8 cellular contexts compared by ENCODE assay signal in genomic region chr12:117671734-117672133, GRCh38.
DNase-seq lines count a peak whose midpoint lies in the region; ATAC-seq, FAIRE-seq and TF ChIP-seq lines count a peak whose summit lies in the region.

No MANE protein-coding gene starts in this region.

- H3K27ac ChIP-seq in OCI-LY3 (ENCODE audit: low read length) (no peak overlapping the region), hepatocyte (no peak overlapping the region)

- H3K9me3 ChIP-seq in OCI-LY3 (ENCODE audit: insufficient read depth, low read length) = no peaks in the 10 kb centered on the region
- no peaks in the 10 kb centered on the region for H3K9me3 ChIP-seq in hepatocyte (ENCODE audit: low read depth)

- DNase-seq in AG09319 (ENCODE audit: extremely low read depth, low read depth) = no peak
- DNase-seq in GM12891 (ENCODE audit: insufficient read length, low spot score) = peak; percentile 17
- DNase-seq in hepatocyte (ENCODE audit: low spot score) = peak; percentile 41
- no peak for DNase-seq in activated CD4-positive, CD25-positive, alpha-beta regulatory T cell (lab: John Stamatoyannopoulos, UW)
- no peak for DNase-seq in HCEC 1CT

- H4K20me1 ChIP-seq in OCI-LY3 (ENCODE audit: insufficient read depth, low read length) = no peaks in the 10 kb centered on the region
- H4K20me1 ChIP-seq in hepatocyte (ENCODE audit: insufficient read depth, poor library complexity, severe bottlenecking) = no peaks in the 10 kb centered on the region

- 28% methylated on average over 6 of the region's 8 CpGs for WGBS in hepatocyte (ENCODE audit: low lambda C conversion rate, missing lambda C conversion rate)

- H3K9me2 ChIP-seq in hepatocyte (replicated peaks; ENCODE audit: insufficient read depth) = no peaks in the 10 kb centered on the region

- no peak for FAIRE-seq in GM12891 (lab: Jason Lieb, UNC)

- no peak overlapping the region for H2AFZ ChIP-seq in OCI-LY3 (ENCODE audit: low read depth, low read length)
- no peak overlapping the region for H2AFZ ChIP-seq in hepatocyte

- peaks cover 22% of the 10 kb centered on the region for H3K27me3 ChIP-seq in OCI-LY3 (ENCODE audit: low read depth, low read length)
- peaks cover 10% of the 10 kb centered on the region for H3K27me3 ChIP-seq in hepatocyte

- H3K79me2 ChIP-seq in OCI-LY3 (ENCODE audit: low read length) = no peaks in the 10 kb centered on the region
- H3K79me2 ChIP-seq in hepatocyte = no peaks in the 10 kb centered on the region

- TF ChIP-seq CTCF in AG09319 (IDR thresholded peaks at IDR 0.05; ENCODE audit: low read depth, low read length) (peak; percentile 50), OCI-LY3 (IDR thresholded peaks at IDR 0.05; ENCODE audit: low read depth, low read length) (peak; percentile 76), hepatocyte (IDR thresholded peaks at IDR 0.05; ENCODE audit: poor library complexity) (peak; percentile 53)

- no peak for TF ChIP-seq POLR2A in GM12891 (IDR thresholded peaks at IDR 0.05; ENCODE audit: low read depth, low read length)

- H3K4me1 ChIP-seq in OCI-LY3 (ENCODE audit: low read length) (no peaks in the 10 kb centered on the region), hepatocyte (ENCODE audit: insufficient read depth) (no peaks in the 10 kb centered on the region)

- H3K36me3 ChIP-seq in OCI-LY3 (replicated peaks; ENCODE audit: low read depth, low read length) = no peaks in the 10 kb centered on the region
- no peaks in the 10 kb centered on the region for H3K36me3 ChIP-seq in hepatocyte (replicated peaks; ENCODE audit: insufficient read depth, low read depth)

- H3K4me3 ChIP-seq in OCI-LY3 (ENCODE audit: low read length) (no peak overlapping the region), hepatocyte (no peak overlapping the region)

- no peak for ATAC-seq in HG02759 (IDR thresholded peaks at IDR 0.05; ENCODE audit: unreplicated experiment)
- no peak for ATAC-seq in GM21526 (IDR thresholded peaks at IDR 0.05; ENCODE audit: low FRiP score, unreplicated experiment)

- no peak overlapping the region for H3K4me2 ChIP-seq in OCI-LY3 (ENCODE audit: low read length)
- H3K4me2 ChIP-seq in hepatocyte = no peak overlapping the region

- no peak overlapping the region for H3K9ac ChIP-seq in OCI-LY3 (ENCODE audit: low read length)

TF ChIP-seq in GM12891, 5 proteins besides CTCF, POLR2A, EP300 and RAD21:
- TF ChIP-seq TAF1 (IDR thresholded peaks at IDR 0.05; ENCODE audit: low read depth, low read length) = no peak
- no peak for TF ChIP-seq SPI1 (IDR thresholded peaks at IDR 0.05; ENCODE audit: low read depth, low read length)
- no peak for TF ChIP-seq POU2F2 (IDR thresholded peaks at IDR 0.05; ENCODE audit: low read depth, low read length)

Comparison
In these comparisons a context has a peak if more than half of its experiments do, and no peak if none do; other contexts are left out.
1. DNase-seq: peak in GM12891 (single experiment) and hepatocyte (single experiment); none in AG09319 (single experiment), activated CD4-positive, CD25-positive, alpha-beta regulatory T cell (0 of 4) and HCEC 1CT (single experiment).
2. Peak in every context shown above with its lines, with median percentiles within 50 percentile points of each other: CTCF ChIP-seq.